Comparison of ENCODE assay signal across 7 cellular contexts in the genomic region with DNA sequence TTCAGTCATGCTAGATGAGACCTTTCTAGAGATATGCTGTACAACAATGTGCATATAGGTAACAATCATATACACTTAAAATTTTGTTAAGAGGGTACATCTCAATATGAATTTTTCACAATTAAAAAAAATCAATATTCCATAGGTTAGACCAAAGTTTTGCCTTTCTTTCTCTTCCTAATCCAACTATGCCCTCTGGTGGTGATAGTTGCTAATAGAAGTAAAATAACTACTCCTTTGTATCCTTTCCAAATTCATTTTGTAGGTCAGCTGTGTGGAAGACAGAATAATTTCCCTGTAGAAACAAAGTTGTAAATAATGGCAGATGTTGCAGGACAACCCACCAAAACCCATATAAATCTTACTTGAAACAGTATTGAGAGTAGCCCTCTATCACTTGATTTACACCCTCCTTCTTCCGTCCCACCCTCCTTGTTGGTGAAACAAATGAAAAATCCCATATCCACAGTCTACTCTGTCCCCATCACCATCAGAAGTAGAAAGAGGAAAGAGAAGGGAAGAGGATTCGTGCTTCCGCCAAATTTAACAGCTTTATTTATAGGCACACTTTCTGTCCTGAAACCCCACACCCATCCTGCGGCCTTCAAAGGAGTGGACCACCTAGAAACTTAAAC. TPM values are rescaled to one million over a fixed set of nuclear protein-coding genes. Genes with fewer than 3 reads are reported as not detected.
DNase-seq lines count a peak whose midpoint lies in the region; TF ChIP-seq lines count a peak whose summit lies in the region.

No MANE protein-coding gene starts in this region.

- no peak for TF ChIP-seq EP300 in ovary (IDR thresholded peaks at IDR 0.05)

- WGBS in ovary, 3 donors, result 53 to 67% (median 61%) methylated on average over 4 of the region's 4 CpGs

- intact Hi-C loops in ovary (cut with DNase I), result loop anchor here (5.0 kb wide), 4 partner anchors 74 to 424 kb away; a partner anchor contains a TSS

- no peak for TF ChIP-seq POLR2A in ovary (IDR thresholded peaks at IDR 0.05)

- in situ Hi-C loops in SK-MEL-5 (cut with HindIII; ENCODE audit: low pct_unique_long_range_greater_than_20kb, low sequenced_read_pairs), result loop anchor here (25.0 kb wide), 1 partner anchor 444 kb away; no protein-coding TSS in a partner anchor

- H3K9me3 ChIP-seq in ovary, result no peaks in the 10 kb centered on the region

- DNase-seq in GM12864 (ENCODE audit: low read depth), result peak; percentile 7
- DNase-seq in NAMALWA (ENCODE audit: low spot score), result peak; percentile 75
- peak; percentile 82 for DNase-seq in SK-MEL-5 (ENCODE audit: low read depth, low spot score)
- DNase-seq in fibroblast of peridontal ligament (ENCODE audit: extremely low read depth), result peak; percentile 86
- DNase-seq in ovary, result no peak
- no peak for DNase-seq in activated effector memory CD4-positive, alpha-beta T cell treated with anti-CD3 and anti-CD28 coated beads, Interleukin-2, amount 50 U/mL, for 16 hours
- DNase-seq in activated naive CD4-positive, alpha-beta T cell treated with Interleukin-2 at 50 U/mL for 16 hours, result no peak

- H3K4me3 ChIP-seq in GM12864 (ENCODE audit: low read depth, low read length) (no peak overlapping the region), ovary (no peak overlapping the region)

- H3K27me3 ChIP-seq in ovary, result no peaks in the 10 kb centered on the region

- no peaks in the 10 kb centered on the region for H3K36me3 ChIP-seq in ovary

- H3K4me1 ChIP-seq in ovary (ENCODE audit: insufficient read depth), result no peaks in the 10 kb centered on the region

- peak; percentile 43 for TF ChIP-seq CTCF in GM12864 (IDR thresholded peaks at IDR 0.05; ENCODE audit: low read depth, low read length, missing control alignments)
- TF ChIP-seq CTCF in ovary (IDR thresholded peaks at IDR 0.05), result peak; percentile 33 to 71 (median 65)

- no peak overlapping the region for H3K27ac ChIP-seq in ovary

RNA-seq across cellular contexts. Expression of a gene that starts 34.2 kb away (rescaled TPM):
- total RNA-seq in SK-MEL-5 (2014; rRNA removed; shearing (Covaris generic)), result 15.3 and 19.2 TPM in 2 replicates
- polyA plus RNA-seq in SK-MEL-5 (2015; cell fraction: cytosol; rRNA removed), result 13.6 and 15.2 TPM in 2 replicates
- polyA plus RNA-seq in SK-MEL-5 (2015; cell fraction: nucleus; rRNA removed), result 19.2 and 25.1 TPM in 2 replicates
- 10 to 100 TPM in 2 of 7 donors, 1 to 10 TPM in 5; 7.9 to 15.2 (median 8.2) TPM for total RNA-seq in ovary
- polyA plus RNA-seq in ovary, result 1 to 10 TPM; 3.4 to 6.0 TPM

Comparison
In these comparisons a context has a peak if more than half of its experiments do, and no peak if none do; other contexts are left out.
1. DNase-seq: peak in GM12864 (single experiment), NAMALWA (single experiment), SK-MEL-5 (single experiment) and fibroblast of peridontal ligament (single experiment); none in ovary (0 of 5), activated effector memory CD4-positive, alpha-beta T cell treated with anti-CD3 and anti-CD28 coated beads, Interleukin-2, amount 50 U/mL, for 16 hours (single experiment) and activated naive CD4-positive, alpha-beta T cell treated with Interleukin-2 at 50 U/mL for 16 hours (single experiment).